Comparison of ENCODE assay signal across 23 cellular contexts in genomic region chr10:130510755-130511154, GRCh38.
DNase-seq lines count a peak whose midpoint lies in the region; ATAC-seq and TF ChIP-seq lines count a peak whose summit lies in the region.
"Had no signal": no experiment of that assay in that cellular context is flagged by ENCODE, and none has a peak within 500 bp of the region (broad histone marks: within the 10 kb centered on the region; RNA-seq: fewer than 3 reads in every experiment).

No MANE protein-coding gene starts in this region.

- H3K36me3 Mint-ChIP-seq in osteocyte (ENCODE audit: unreplicated experiment): no peaks in the 10 kb centered on the region
- H3K36me3 Mint-ChIP-seq: CD14-positive monocyte; CD4-positive, alpha-beta memory T cell; CD4-positive, CD25-positive, alpha-beta regulatory T cell; CD8-positive, alpha-beta memory T cell had no signal

- H3K4me1 ChIP-seq in right atrium auricular region (no peaks in the 10 kb centered on the region), left ventricle myocardium inferior (no peaks in the 10 kb centered on the region), MM.1S (ENCODE audit: low read length) (peaks cover 12% of the 10 kb centered on the region)
- H3K4me1 ChIP-seq: A549 had no signal

- no peak for ATAC-seq in HG02981 (IDR thresholded peaks at IDR 0.05; ENCODE audit: unreplicated experiment)
- ATAC-seq: A549, GM12878 had no signal

- no peaks in the 10 kb centered on the region for H3K9me2 ChIP-seq in MM.1S (replicated peaks; ENCODE audit: insufficient read depth, low read length)

- H3K27me3 Mint-ChIP-seq in osteocyte (ENCODE audit: unreplicated experiment): no peaks in the 10 kb centered on the region
- H3K27me3 Mint-ChIP-seq: B cell; CD4-positive, CD25-positive, alpha-beta regulatory T cell had no signal

- H3K27ac ChIP-seq in right atrium auricular region: no peak overlapping the region
- H3K27ac ChIP-seq in left ventricle myocardium inferior (replicated peaks): no peak overlapping the region
- H3K27ac ChIP-seq in MM.1S (ENCODE audit: low read length): peak overlapping the region; percentile 84; the same call in 1 of the 2 replicates
- H3K27ac ChIP-seq: 22Rv1, A549 had no signal

- DNase-seq in right atrium auricular region (ENCODE audit: low spot score) (peak; percentile 32), left ventricle myocardium inferior (no peak), MM.1S (no peak), osteocyte (ENCODE audit: extremely low spot score, unreplicated experiment) (peak; percentile 53), HUDEP-2 (lab: John Stamatoyannopoulos, UW; ENCODE audit: unreplicated experiment in 76 of 76) (no peak)
- DNase-seq: AML-193; CD4-positive, alpha-beta memory T cell; CD4-positive, CD25-positive, alpha-beta regulatory T cell; CD8-positive, alpha-beta memory T cell; COR-L47; DMS 273 treated with DMSO at 0.1 percent for 48 hours; DMS153; DMS53; DMS79; DND-41; EL; GDM1 had no signal

- no peaks in the 10 kb centered on the region for H3K36me3 ChIP-seq in right atrium auricular region
- H3K36me3 ChIP-seq in left ventricle myocardium inferior: no peaks in the 10 kb centered on the region
- no peaks in the 10 kb centered on the region for H3K36me3 ChIP-seq in MM.1S (replicated peaks; ENCODE audit: insufficient read depth, low read length)

- no peaks in the 10 kb centered on the region for H3K9me3 ChIP-seq in right atrium auricular region
- peaks cover 6% of the 10 kb centered on the region for H3K9me3 ChIP-seq in left ventricle myocardium inferior (replicated peaks)
- H3K9me3 ChIP-seq in MM.1S (replicated peaks; ENCODE audit: insufficient read depth, low read length): no peaks in the 10 kb centered on the region
- H3K9me3 ChIP-seq: A549 had no signal

- H3K27me3 ChIP-seq in right atrium auricular region (no peaks in the 10 kb centered on the region), left ventricle myocardium inferior (ENCODE audit: low read depth) (peaks cover 84% of the 10 kb centered on the region), MM.1S (replicated peaks; ENCODE audit: insufficient read depth, low read length) (no peaks in the 10 kb centered on the region)

- no peak overlapping the region for H3K9ac ChIP-seq in MM.1S (ENCODE audit: low read length)

- no peak overlapping the region for H3K27ac Mint-ChIP-seq in osteocyte (ENCODE audit: unreplicated experiment)
- H3K27ac Mint-ChIP-seq: B cell; CD4-positive, alpha-beta memory T cell; CD4-positive, CD25-positive, alpha-beta regulatory T cell; CD8-positive, alpha-beta memory T cell had no signal

- H3K4me3 ChIP-seq in right atrium auricular region: no peak overlapping the region
- H3K4me3 ChIP-seq in left ventricle myocardium inferior: no peak overlapping the region
- no peak overlapping the region for H3K4me3 ChIP-seq in MM.1S (ENCODE audit: low read length)
- H3K4me3 ChIP-seq: A549, GM12878 had no signal

- H3K79me2 ChIP-seq in MM.1S (ENCODE audit: low read length): no peaks in the 10 kb centered on the region

- no peak overlapping the region for H3K4me2 ChIP-seq in MM.1S (ENCODE audit: low read depth, low read length)
- H3K4me2 ChIP-seq: A549 had no signal

- no peak overlapping the region for H2AFZ ChIP-seq in MM.1S (ENCODE audit: low read length)

- peaks cover 41% of the 10 kb centered on the region for H3K9me3 Mint-ChIP-seq in osteocyte (ENCODE audit: unreplicated experiment)

- no peaks in the 10 kb centered on the region; the same call in 1 of the 2 replicates for H3F3A ChIP-seq in MM.1S (ENCODE audit: insufficient read depth, low read length)

- no peaks in the 10 kb centered on the region for H3K4me1 Mint-ChIP-seq in osteocyte (ENCODE audit: unreplicated experiment)
- H3K4me1 Mint-ChIP-seq: B cell; CD14-positive monocyte; CD4-positive, alpha-beta memory T cell; CD4-positive, CD25-positive, alpha-beta regulatory T cell; CD8-positive, alpha-beta memory T cell had no signal

- H4K20me1 ChIP-seq in MM.1S (ENCODE audit: insufficient read depth, low read length): no peaks in the 10 kb centered on the region

- TF ChIP-seq CTCF in right atrium auricular region (IDR thresholded peaks at IDR 0.05): no peak
- TF ChIP-seq CTCF in left ventricle myocardium inferior (IDR thresholded peaks at IDR 0.05; ENCODE audit: borderline replicate concordance): no peak
- TF ChIP-seq CTCF in MM.1S (IDR thresholded peaks at IDR 0.05; ENCODE audit: low read length): no peak
- no peak for TF ChIP-seq CTCF in osteocyte (IDR thresholded peaks at IDR 0.05)

- no peak overlapping the region for H3K4me3 Mint-ChIP-seq in osteocyte (ENCODE audit: unreplicated experiment)
- H3K4me3 Mint-ChIP-seq: B cell; CD14-positive monocyte; CD4-positive, alpha-beta memory T cell; CD4-positive, CD25-positive, alpha-beta regulatory T cell; CD8-positive, alpha-beta memory T cell had no signal

- intact Hi-C loops in left ventricle myocardium inferior (cut with micrococcal nuclease): no loop called here

Comparison
In these comparisons a context has a peak if more than half of its experiments do, and no peak if none do; other contexts are left out.
1. DNase-seq: peak in right atrium auricular region (single experiment) and osteocyte (single experiment); none in left ventricle myocardium inferior (single experiment), MM.1S (single experiment) and HUDEP-2 (0 of 76).